Comparison of ENCODE assay signal across 11 cellular contexts in the genomic region with DNA sequence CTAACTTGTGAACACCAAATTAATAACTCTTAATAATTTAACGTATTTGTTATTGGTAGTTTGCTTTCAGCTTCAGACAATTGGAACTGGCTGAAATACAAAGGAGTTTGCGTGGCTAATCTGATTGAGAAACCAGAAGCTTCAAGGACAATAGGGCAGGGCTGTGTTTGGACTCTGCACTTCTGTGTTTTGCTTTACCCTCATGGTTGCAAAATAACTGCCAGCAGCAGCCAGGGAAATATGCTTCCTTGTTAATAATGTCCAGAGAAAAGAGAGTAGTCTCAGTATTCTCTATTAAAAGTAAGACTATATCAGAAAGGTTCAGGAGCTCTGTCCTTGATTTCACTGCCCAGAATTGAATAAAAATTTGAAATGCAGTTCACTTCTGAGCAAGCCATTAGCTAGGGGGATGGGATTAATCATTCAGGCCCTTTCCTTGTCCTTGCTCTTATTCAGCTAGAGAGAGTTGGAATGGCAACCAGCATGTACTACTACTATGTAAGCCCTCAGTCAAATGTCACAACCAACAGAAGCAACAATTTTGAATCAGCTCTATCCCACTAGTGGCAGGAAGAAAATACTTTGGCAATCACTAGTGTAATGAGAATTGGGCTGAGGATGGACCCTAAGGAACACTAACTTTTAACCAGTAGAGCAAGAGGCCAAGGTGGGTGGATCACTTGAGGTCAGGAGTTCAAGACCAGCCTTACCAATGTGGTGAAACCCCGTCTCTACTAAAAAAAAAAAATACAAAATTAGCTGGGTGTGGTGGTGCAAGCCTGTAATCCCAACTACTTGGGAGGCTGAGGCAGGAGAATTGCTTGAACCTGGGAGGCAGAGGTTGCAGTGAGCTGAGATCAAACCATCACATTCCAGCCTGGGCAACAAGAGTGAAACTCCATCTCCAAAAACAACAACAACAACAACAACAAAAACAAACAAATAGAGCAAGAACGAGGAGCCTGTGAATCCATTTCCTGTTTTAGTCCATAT.
DNase-seq lines count a peak whose midpoint lies in the region; FAIRE-seq and TF ChIP-seq lines count a peak whose summit lies in the region.
"Had no signal": no experiment of that assay in that cellular context is flagged by ENCODE, and none has a peak within 500 bp of the region (broad histone marks: within the 10 kb centered on the region; RNA-seq: fewer than 3 reads in every experiment).

No MANE protein-coding gene starts in this region.

- peaks cover 30% of the 10 kb centered on the region; the same call in 1 of the 2 replicates for H3F3A ChIP-seq in PC-9 (ENCODE audit: insufficient read depth, low read depth)

- H3K9me3 ChIP-seq in PC-9 (ENCODE audit: insufficient read depth, low read depth) (peaks cover 6% of the 10 kb centered on the region; the same call in 1 of the 2 replicates), neutrophil (no peaks in the 10 kb centered on the region), A673 (ENCODE audit: low read depth, low read length, poor library complexity, severe bottlenecking) (no peaks in the 10 kb centered on the region), suprapubic skin (no peaks in the 10 kb centered on the region)

- H3K4me2 ChIP-seq in PC-9 = peak overlapping the region; percentile 47

- in situ Hi-C loops in G401 (cut with HindIII; ENCODE audit: low sequenced_read_pairs) = no loop called here

- POLR2A ChIA-PET in PC-9 (lab: Charles Lee; ENCODE audit: unreplicated experiment) = no interaction called here
- POLR2A ChIA-PET in A673 (lab: Charles Lee; ENCODE audit: low non-redundant PET) = no interaction called here

- peak; percentile 35 for FAIRE-seq in D721Med (lab: Jason Lieb, UNC)

- DNase-seq in D721Med (ENCODE audit: insufficient read length, low spot score) (no peak), PC-9 (peak in 1 of 2 experiments; percentile 55), fibroblast of pulmonary artery (ENCODE audit: low read depth) (peak; percentile 70), G401 (ENCODE audit: low spot score) (no peak), A673 (ENCODE audit: low spot score) (no peak), suprapubic skin (ENCODE audit: low spot score in 2 of 2) (no peak)
- no peak for DNase-seq in stimulated activated CD4-positive, alpha-beta T cell treated with anti-CD3 and anti-CD28 coated beads, Interleukin-2, amount 100 ng/mL, for 24 hours
- DNase-seq: activated CD4-positive, CD25-positive, alpha-beta regulatory T cell treated with anti-CD3 and anti-CD28 coated beads, Interleukin-2, amount 50 U/mL, for 72 hours; activated effector memory CD4-positive, alpha-beta T cell treated with Interleukin-2 at 50 U/mL for 16 hours; NCI-H1092 treated with DMSO at 0.1 percent for 48 hours had no signal

- H3K4me1 ChIP-seq in PC-9 (replicated peaks; ENCODE audit: insufficient read depth) (peaks cover 27% of the 10 kb centered on the region), neutrophil (ENCODE audit: control insufficient read depth in 1 of 2, insufficient read depth in 1 of 2, low read depth in 1 of 2, low read length in 1 of 2) (peaks cover 21 to 38% of the 10 kb centered on the region in 2 experiments), A673 (ENCODE audit: insufficient read depth, low read length, poor library complexity, severe bottlenecking) (peaks cover 5% of the 10 kb centered on the region), suprapubic skin (no peaks in the 10 kb centered on the region)

- H3K27ac ChIP-seq in PC-9 = peak overlapping the region; percentile 31
- H3K27ac ChIP-seq in neutrophil = peak overlapping the region; percentile 76
- no peak overlapping the region for H3K27ac ChIP-seq in A673 (ENCODE audit: low read depth, low read length, poor library complexity, severe bottlenecking)
- no peak overlapping the region for H3K27ac ChIP-seq in suprapubic skin

- H2AFZ ChIP-seq in PC-9 = no peak overlapping the region; the same call in 1 of the 2 replicates

- TF ChIP-seq CTCF in D721Med (IDR thresholded peaks at IDR 0.05; ENCODE audit: insufficient read depth, missing control alignments) = no peak
- TF ChIP-seq CTCF in PC-9 (conservative IDR thresholded peaks at IDR 0.05) = no peak
- no peak for TF ChIP-seq CTCF in fibroblast of pulmonary artery (IDR thresholded peaks at IDR 0.05; ENCODE audit: low read length, missing control alignments)
- TF ChIP-seq CTCF in neutrophil (IDR thresholded peaks at IDR 0.05) = no peak
- no peak for TF ChIP-seq CTCF in A673 (conservative IDR thresholded peaks at IDR 0.05; ENCODE audit: low read depth, low read length)
- TF ChIP-seq CTCF in suprapubic skin (IDR thresholded peaks at IDR 0.05) = no peak

- no peaks in the 10 kb centered on the region for H4K20me1 ChIP-seq in PC-9 (ENCODE audit: insufficient read depth)

- TF ChIP-seq POLR2A in suprapubic skin (IDR thresholded peaks at IDR 0.05) = no peak

- H3K4me3 ChIP-seq in PC-9 (0 out of 2 replicates have a peak overlapping the region, but pooled peaks have one; percentile 9), fibroblast of pulmonary artery (replicated peaks; ENCODE audit: low read depth, low read length) (no peak overlapping the region), neutrophil (ENCODE audit: low read depth in 1 of 2, low read length in 1 of 2) (no peak overlapping the region), A673 (ENCODE audit: low read depth, low read length, poor library complexity, severe bottlenecking) (no peak overlapping the region), suprapubic skin (no peak overlapping the region)

- BruUV-seq in PC-9 (replicated peaks; lab: Mats Ljungman, UMichigan) = no TSS peak
- no TSS peak for BruUV-seq in A673 (replicated peaks; lab: Mats Ljungman, UMichigan)

- H3K27me3 ChIP-seq in PC-9 (ENCODE audit: insufficient read depth, low read depth) (no peaks in the 10 kb centered on the region), neutrophil (no peaks in the 10 kb centered on the region), A673 (replicated peaks; ENCODE audit: insufficient read depth, low read depth, low read length, poor library complexity) (no peaks in the 10 kb centered on the region), suprapubic skin (no peaks in the 10 kb centered on the region)

- TF ChIP-seq EP300 in suprapubic skin (IDR thresholded peaks at IDR 0.05) = no peak

- CTCF ChIA-PET in PC-9 (lab: Charles Lee) (no interaction called here), A673 (lab: Charles Lee) (no interaction called here)

- H3K79me2 ChIP-seq in PC-9 (ENCODE audit: low read depth) = peaks cover 68% of the 10 kb centered on the region

- intact Hi-C loops in PC-9 (cut with micrococcal nuclease; ENCODE audit: unreplicated experiment) (no loop called here), A673 (cut with micrococcal nuclease; ENCODE audit: unreplicated experiment) (no loop called here)

- H3K9me2 ChIP-seq in PC-9 (ENCODE audit: insufficient read depth) = no peaks in the 10 kb centered on the region

- H3K36me3 ChIP-seq in PC-9 (ENCODE audit: low read depth) = no peaks in the 10 kb centered on the region
- H3K36me3 ChIP-seq in neutrophil = no peaks in the 10 kb centered on the region
- H3K36me3 ChIP-seq in A673 (ENCODE audit: insufficient read depth, low read length, poor library complexity, severe bottlenecking) = no peaks in the 10 kb centered on the region
- H3K36me3 ChIP-seq in suprapubic skin = no peaks in the 10 kb centered on the region

- 58% methylated on average over 4 of the region's 4 CpGs for WGBS in suprapubic skin

Comparison
In these comparisons a context has a peak if more than half of its experiments do, and no peak if none do; other contexts are left out.
1. H3K27ac ChIP-seq: peak in PC-9 (single experiment) and neutrophil (single experiment); none in A673 (single experiment) and suprapubic skin (single experiment).